21 cellular contexts compared by ENCODE assay signal in genomic region chr4:38693531-38693930, GRCh38.
"Had no signal": no experiment of that assay in that cellular context is flagged by ENCODE, and none has a peak within 500 bp of the region (broad histone marks: within the 10 kb centered on the region; RNA-seq: fewer than 3 reads in every experiment).

No MANE protein-coding gene starts in this region.

- H3K9me3 Mint-ChIP-seq: activated T-helper 1 cell treated with anti-CD3 and anti-CD28 coated beads, Interleukin-12 subunit alpha, Interleukin-12 subunit beta, Interleukin-2, Interleukin-4 antibody, amounts not matched to agents 30 ng/mL and 10 ng/mL and 1 ng/mL, durations not matched to agents 14 hours and 24 hours and 36 hours; stimulated activated memory B cell treated with anti-CD40 and anti-IgM and Interleukin-4, amounts not matched to agents 10 μg/mL and 1 μg/mL and 100 μg/mL, for 72 hours; T-helper 2 cell treated with Interferon-gamma antibody and Interleukin-4, amounts not matched to agents 5 μg/mL and 100 μg/mL, for 36 hours had no signal

- H3K4me3 Mint-ChIP-seq: activated T-helper 1 cell treated with anti-CD3 and anti-CD28 coated beads, Interleukin-12 subunit alpha, Interleukin-12 subunit beta, Interleukin-2, Interleukin-4 antibody, amounts not matched to agents 30 ng/mL and 10 ng/mL and 1 ng/mL, durations not matched to agents 14 hours and 24 hours and 36 hours; stimulated activated memory B cell treated with anti-CD40 and anti-IgM and Interleukin-4, amounts not matched to agents 10 μg/mL and 1 μg/mL and 100 μg/mL, for 72 hours; T-helper 2 cell treated with Interferon-gamma antibody and Interleukin-4, amounts not matched to agents 5 μg/mL and 100 μg/mL, for 36 hours had no signal

- H3K27me3 Mint-ChIP-seq: naive thymus-derived CD4-positive, alpha-beta T cell; stimulated activated memory B cell treated with anti-CD40 and anti-IgM and Interleukin-4, amounts not matched to agents 10 μg/mL and 1 μg/mL and 100 μg/mL, for 72 hours had no signal

- H3K4me1 Mint-ChIP-seq: stimulated activated memory B cell treated with anti-CD40 and anti-IgM and Interleukin-4, amounts not matched to agents 10 μg/mL and 1 μg/mL and 100 μg/mL, for 72 hours had no signal

- H3K27ac ChIP-seq: cardiac muscle cell, epithelial cell of prostate, ovary, tibial artery, vagina had no signal

- H3K27ac Mint-ChIP-seq: activated T-helper 1 cell treated with anti-CD3 and anti-CD28 coated beads, Interleukin-12 subunit alpha, Interleukin-12 subunit beta, Interleukin-2, Interleukin-4 antibody, amounts not matched to agents 30 ng/mL and 10 ng/mL and 1 ng/mL, durations not matched to agents 14 hours and 24 hours and 36 hours; stimulated activated memory B cell treated with anti-CD40 and anti-IgM and Interleukin-4, amounts not matched to agents 10 μg/mL and 1 μg/mL and 100 μg/mL, for 72 hours; T-helper 2 cell treated with Interferon-gamma antibody and Interleukin-4, amounts not matched to agents 5 μg/mL and 100 μg/mL, for 36 hours had no signal

- H3K27me3 ChIP-seq: cardiac muscle cell, ovary, tibial artery, vagina had no signal

- ATAC-seq: left ventricle myocardium superior; mucosa of descending colon; naive thymus-derived CD4-positive, alpha-beta T cell; sciatic nerve; stimulated activated memory B cell treated with anti-CD40 and anti-IgM and Interleukin-4, amounts not matched to agents 10 μg/mL and 1 μg/mL and 100 μg/mL, for 72 hours had no signal

- H3K4me3 ChIP-seq: cardiac muscle cell, mucosa of descending colon, ovary, smooth muscle cell, tibial artery, vagina had no signal

- H3K9me3 ChIP-seq: mucosa of descending colon, ovary, tibial artery, vagina had no signal

- DNase-seq: activated CD4-positive, alpha-beta T cell treated with anti-CD3 and anti-CD28 coated beads for 48 hours; activated CD8-positive, alpha-beta memory T cell treated with anti-CD3 and anti-CD28 coated beads, Interleukin-2, amount 50 U/mL, for 4 hours; amygdala; dermis blood vessel endothelial cell; effector memory CD4-positive, alpha-beta T cell; foreskin fibroblast; left ventricle myocardium superior; mesenchymal stem cell; mucosa of descending colon; naive thymus-derived CD4-positive, alpha-beta T cell; ovary; stimulated activated CD4-positive, alpha-beta T cell treated with anti-CD3 and anti-CD28 coated beads, Interleukin-4, amount 100 ng/mL, for 1 hour; tibial artery had no signal

- H3K36me3 ChIP-seq: ovary had no signal
